ENCODE assay signal across 8 cellular contexts in the genomic region with DNA sequence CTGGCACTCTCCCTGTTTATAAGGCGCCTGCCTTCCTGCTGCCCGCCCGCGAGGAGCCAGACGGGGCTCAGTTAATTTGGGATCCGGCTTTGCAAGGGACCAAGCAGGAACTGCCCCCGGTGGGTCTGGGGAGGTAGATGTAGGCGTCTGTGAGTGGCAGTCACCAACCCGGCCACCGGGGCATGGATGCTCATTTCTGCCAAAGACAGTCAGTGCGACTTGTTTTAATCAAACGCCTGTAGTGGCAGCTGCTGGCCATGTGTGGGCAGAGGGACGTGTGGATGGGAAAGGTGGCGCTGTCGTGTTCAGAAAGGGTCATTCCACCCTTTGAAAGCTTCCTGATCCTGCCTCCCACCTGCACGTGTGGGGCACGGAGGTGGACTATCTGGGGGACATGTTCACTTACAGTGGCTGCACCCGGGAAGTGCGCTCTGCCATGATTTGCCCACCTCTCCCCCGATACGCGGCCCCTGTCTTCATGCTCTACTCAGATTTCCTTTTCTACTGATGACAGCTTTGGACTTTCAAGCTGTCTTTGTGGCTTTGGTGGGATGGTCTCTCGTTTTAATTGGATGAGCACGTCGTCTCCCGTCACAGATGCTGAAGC.
DNase-seq lines count a peak whose midpoint lies in the region; ATAC-seq and TF ChIP-seq lines count a peak whose summit lies in the region.

No MANE protein-coding gene starts in this region.

- H3K4me3 Mint-ChIP-seq in immature natural killer cell, result peak overlapping the region in 1 of 5 donors; percentile 6

- no peak overlapping the region for H3K9ac ChIP-seq in mammary epithelial cell (ENCODE audit: insufficient read depth, low read length)

- intact Hi-C loops in mammary epithelial cell (cut with micrococcal nuclease), result loop anchor here (2.0 to 5.0 kb wide), 4 partner anchors 22 to 75 kb away; no protein-coding TSS in a partner anchor

- H3K4me2 ChIP-seq in mammary epithelial cell (ENCODE audit: insufficient read depth, low read depth, low read length), result peak overlapping the region; percentile 55

- 60% methylated on average over 22 of the region's 26 CpGs for WGBS in mammary epithelial cell (ENCODE audit: low coverage, missing lambda C conversion rate)

- peaks cover 21% of the 10 kb centered on the region for H3K79me2 ChIP-seq in mammary epithelial cell (ENCODE audit: insufficient read depth, low read length)

- DNase-seq in EL, result peak; percentile 69
- DNase-seq in NB4 (ENCODE audit: low read depth), result peak; percentile 57
- no peak for DNase-seq in mammary epithelial cell
- peak; percentile 31 for DNase-seq in medulla oblongata (ENCODE audit: extremely low spot score)
- no peak for DNase-seq in erythroblast (lab: John Stamatoyannopoulos, UW)
- DNase-seq in immature natural killer cell, result no peak

- in situ Hi-C loops in mammary epithelial cell (cut with MboI; ENCODE audit: low sequenced_read_pairs in 2 of 2), result no loop called here

- H3K27me3 ChIP-seq in mammary epithelial cell (ENCODE audit: insufficient read depth, low read length), result no peaks in the 10 kb centered on the region

- no peaks in the 10 kb centered on the region for H3K36me3 Mint-ChIP-seq in immature natural killer cell

- no peak overlapping the region for H3K27ac ChIP-seq in mammary epithelial cell (ENCODE audit: insufficient read depth, low read depth, low read length)

- H3K36me3 ChIP-seq in mammary epithelial cell (ENCODE audit: insufficient read depth, low read length), result no peaks in the 10 kb centered on the region

- CTCF ChIA-PET in mammary epithelial cell (lab: Charles Lee; ENCODE audit: low non-redundant PET), result no interaction called here

- H3K4me1 ChIP-seq in mammary epithelial cell (ENCODE audit: insufficient read depth, low read length), result peaks cover 52% of the 10 kb centered on the region

- no peaks in the 10 kb centered on the region for H3K9me3 ChIP-seq in mammary epithelial cell (replicated peaks; ENCODE audit: insufficient read depth, low read length)

- peak; percentile 59 for TF ChIP-seq CTCF in NB4 (IDR thresholded peaks at IDR 0.05; ENCODE audit: low read depth, low read length)
- no peak for TF ChIP-seq CTCF in mammary epithelial cell (conservative IDR thresholded peaks at IDR 0.05 in 1 of 2, IDR thresholded peaks at IDR 0.05 in 1 of 2; ENCODE audit: extremely low read depth in 1 of 2, insufficient read depth in 1 of 2, low read depth in 1 of 2, low read length in 2 of 2)

- no TSS peak for BruUV-seq in mammary epithelial cell (replicated peaks; lab: Mats Ljungman, UMichigan)

- H3K27me3 Mint-ChIP-seq in immature natural killer cell (ENCODE audit: low read depth in 3 of 3), result peaks cover 9 to 17% (median 12%) of the 10 kb centered on the region in 3 donors

- H2AFZ ChIP-seq in mammary epithelial cell (ENCODE audit: low read depth, low read length), result no peak overlapping the region

- dilution Hi-C loops in mammary epithelial cell (cut with HindIII; ENCODE audit: low sequenced_read_pairs), result no loop called here

- H3K27ac Mint-ChIP-seq in immature natural killer cell, result no peak overlapping the region

- ATAC-seq in HG03342 (IDR thresholded peaks at IDR 0.05; ENCODE audit: unreplicated experiment) (no peak), GM21528 (IDR thresholded peaks at IDR 0.05; ENCODE audit: low FRiP score, unreplicated experiment) (no peak)

- H3K4me1 Mint-ChIP-seq in immature natural killer cell, result no peaks in the 10 kb centered on the region

- H4K20me1 ChIP-seq in mammary epithelial cell (ENCODE audit: insufficient read depth, low read length), result no peaks in the 10 kb centered on the region

- H3K4me3 ChIP-seq in NB4 (ENCODE audit: low read depth, low read length) (no peak overlapping the region), mammary epithelial cell (replicated peaks in 1 of 3; ENCODE audit: insufficient read depth in 1 of 3, low read depth in 2 of 3, low read length in 3 of 3) (peak overlapping the region in 1 of 3 experiments; percentile 25)

- no peak for TF ChIP-seq POLR2A in NB4 (IDR thresholded peaks at IDR 0.05; ENCODE audit: extremely low read depth, insufficient read length)
- TF ChIP-seq POLR2A in erythroblast (IDR thresholded peaks at IDR 0.05; ENCODE audit: low read length), result no peak

- no peaks in the 10 kb centered on the region for H3K9me3 Mint-ChIP-seq in immature natural killer cell

Comparison
In these comparisons a context has a peak if more than half of its experiments do, and no peak if none do; other contexts are left out.
1. DNase-seq: peak in EL (single experiment), NB4 (single experiment) and medulla oblongata (single experiment); none in mammary epithelial cell (single experiment), erythroblast (0 of 2) and immature natural killer cell (0 of 3).